16 cellular contexts compared by ENCODE assay signal in genomic region chrX:132651411-132652086, GRCh38.
DNase-seq lines count a peak whose midpoint lies in the region; TF ChIP-seq lines count a peak whose summit lies in the region.
"Had no signal": no experiment of that assay in that cellular context is flagged by ENCODE, and none has a peak within 500 bp of the region (broad histone marks: within the 10 kb centered on the region; RNA-seq: fewer than 3 reads in every experiment).

No MANE protein-coding gene starts in this region.

- H3K27ac ChIP-seq in HUES48 (ENCODE audit: low read depth, low read length), result peak overlapping the region; percentile 79
- peak overlapping the region; percentile 22 for H3K27ac ChIP-seq in caudate nucleus (ENCODE audit: low read depth, low read length)
- H3K27ac ChIP-seq: HL-60, WERI-Rb-1 had no signal

- no peaks in the 10 kb centered on the region for H3K9me3 ChIP-seq in HUES48 (ENCODE audit: control insufficient read depth, insufficient read depth, low read length)

- H3K36me3 Mint-ChIP-seq in nephron progenitor cell (ENCODE audit: low read depth), result peaks cover 9% of the 10 kb centered on the region
- no peaks in the 10 kb centered on the region for H3K36me3 Mint-ChIP-seq in activated CD4-positive, alpha-beta T cell treated with anti-CD3 and anti-CD28 coated beads, Interleukin-2, amount 10 ng/mL, durations not matched to agents 7 days and 5 days (ENCODE audit: low read depth)
- H3K36me3 Mint-ChIP-seq: CD14-positive monocyte had no signal

- H3K4me3 ChIP-seq in HUES48 (ENCODE audit: low read depth, low read length), result no peak overlapping the region; the same call in 1 of the 2 replicates

- peaks cover 21% of the 10 kb centered on the region for H3K4me1 ChIP-seq in HUES48 (ENCODE audit: control insufficient read depth, insufficient read depth, low read length)

- H3K27me3 Mint-ChIP-seq in nephron progenitor cell (ENCODE audit: low read depth, poor library complexity), result peaks cover 3% of the 10 kb centered on the region
- peaks cover 9% of the 10 kb centered on the region for H3K27me3 Mint-ChIP-seq in activated CD4-positive, alpha-beta T cell treated with anti-CD3 and anti-CD28 coated beads, Interleukin-2, amount 10 ng/mL, durations not matched to agents 7 days and 5 days

- peaks cover 9% of the 10 kb centered on the region for H3K9me3 Mint-ChIP-seq in nephron progenitor cell
- no peaks in the 10 kb centered on the region for H3K9me3 Mint-ChIP-seq in activated CD4-positive, alpha-beta T cell treated with anti-CD3 and anti-CD28 coated beads, Interleukin-2, amount 10 ng/mL, durations not matched to agents 7 days and 5 days
- H3K9me3 Mint-ChIP-seq: stimulated activated naive CD8-positive, alpha-beta T cell treated with anti-CD3 and anti-CD28 coated beads, Interleukin-15, Interleukin-2, amounts not matched to agents 100 ng/mL and 50 ng/mL, for 24 hours had no signal

- peak; percentile 20 for TF ChIP-seq CTCF in nephron progenitor cell (IDR thresholded peaks at IDR 0.05)

- H3K27me3 ChIP-seq in HUES48 (ENCODE audit: control insufficient read depth, insufficient read depth, low read length), result peaks cover 8% of the 10 kb centered on the region; the same call in 1 of the 2 replicates

- CTCF ChIA-PET in activated CD4-positive, alpha-beta T cell treated with anti-CD3 and anti-CD28 coated beads, Interleukin-2, amount 10 ng/mL, durations not matched to agents 7 days and 5 days (lab: Charles Lee), result no interaction called here

- no peak overlapping the region for H3K9ac ChIP-seq in HUES48 (ENCODE audit: low read depth, low read length)

- no peaks in the 10 kb centered on the region for H3K36me3 ChIP-seq in HUES48 (ENCODE audit: control insufficient read depth, insufficient read depth, low read length)
- H3K36me3 ChIP-seq: WERI-Rb-1 had no signal

- POLR2A ChIA-PET in activated CD4-positive, alpha-beta T cell treated with anti-CD3 and anti-CD28 coated beads, Interleukin-2, amount 10 ng/mL, durations not matched to agents 7 days and 5 days (lab: Charles Lee), result no interaction called here

- H3K4me3 Mint-ChIP-seq in nephron progenitor cell, result no peak overlapping the region
- no peak overlapping the region for H3K4me3 Mint-ChIP-seq in activated CD4-positive, alpha-beta T cell treated with anti-CD3 and anti-CD28 coated beads, Interleukin-2, amount 10 ng/mL, durations not matched to agents 7 days and 5 days
- H3K4me3 Mint-ChIP-seq: CD14-positive monocyte; stimulated activated naive CD8-positive, alpha-beta T cell treated with anti-CD3 and anti-CD28 coated beads, Interleukin-15, Interleukin-2, amounts not matched to agents 100 ng/mL and 50 ng/mL, for 24 hours had no signal

- H3K27ac Mint-ChIP-seq in nephron progenitor cell, result peak overlapping the region; percentile 26
- H3K27ac Mint-ChIP-seq in activated CD4-positive, alpha-beta T cell treated with anti-CD3 and anti-CD28 coated beads, Interleukin-2, amount 10 ng/mL, durations not matched to agents 7 days and 5 days, result no peak overlapping the region
- H3K27ac Mint-ChIP-seq: CD14-positive monocyte; stimulated activated naive CD8-positive, alpha-beta T cell treated with anti-CD3 and anti-CD28 coated beads, Interleukin-15, Interleukin-2, amounts not matched to agents 100 ng/mL and 50 ng/mL, for 24 hours had no signal

- H3K4me1 Mint-ChIP-seq in nephron progenitor cell, result peaks cover 52% of the 10 kb centered on the region
- H3K4me1 Mint-ChIP-seq in activated CD4-positive, alpha-beta T cell treated with anti-CD3 and anti-CD28 coated beads, Interleukin-2, amount 10 ng/mL, durations not matched to agents 7 days and 5 days, result no peaks in the 10 kb centered on the region
- H3K4me1 Mint-ChIP-seq: CD14-positive monocyte had no signal

- DNase-seq in Ammon's horn (ENCODE audit: low spot score) (peak; percentile 2), caudate nucleus (lab: John Stamatoyannopoulos, UW) (peak in 41 of 61 donors; percentile 0 to 77 (median 11)), nephron progenitor cell (no peak), epidermal melanocyte (ENCODE audit: insufficient read length, low spot score) (no peak), 8988T (no peak)
- DNase-seq in activated CD4-positive, alpha-beta T cell treated with anti-CD3 and anti-CD28 coated beads, Interleukin-2, amount 10 ng/mL, durations not matched to agents 7 days and 5 days, result no peak
- DNase-seq in stimulated activated CD4-positive, alpha-beta T cell treated with anti-CD3 and anti-CD28 coated beads, Interleukin-2, amount 100 ng/mL, for 24 hours, result no peak
- DNase-seq: activated T-cell treated with anti-CD3 and anti-CD28 coated beads for 4 hours; NCI-H1417 treated with DMSO at 0.1 percent for 48 hours; NCI-H526; stimulated activated CD4-positive, alpha-beta T cell treated with anti-CD3 and anti-CD28 coated beads, Interleukin-4, amount 100 ng/mL, for 24 hours; WERI-Rb-1 had no signal

Comparison
In these comparisons a context has a peak if more than half of its experiments do, and no peak if none do; other contexts are left out.
1. DNase-seq: peak in Ammon's horn (single experiment) and caudate nucleus (41 of 61); none in nephron progenitor cell (single experiment), activated CD4-positive, alpha-beta T cell treated with anti-CD3 and anti-CD28 coated beads, Interleukin-2, amount 10 ng/mL, durations not matched to agents 7 days and 5 days (single experiment), epidermal melanocyte (single experiment), 8988T (single experiment) and stimulated activated CD4-positive, alpha-beta T cell treated with anti-CD3 and anti-CD28 coated beads, Interleukin-2, amount 100 ng/mL, for 24 hours (0 of 2).